8 cellular contexts compared by ENCODE assay signal in genomic region chr21:36429672-36430546, GRCh38. TPM values are rescaled to one million over a fixed set of nuclear protein-coding genes. Genes with fewer than 3 reads are reported as not detected.
DNase-seq lines count a peak whose midpoint lies in the region; ATAC-seq lines count a peak whose summit lies in the region.

No MANE protein-coding gene starts in this region.

- H3K4me1 Mint-ChIP-seq in naive thymus-derived CD8-positive, alpha-beta T cell, result peaks cover 2 to 28% (median 13%) of the 10 kb centered on the region in 4 donors

- H3K4me3 Mint-ChIP-seq in naive thymus-derived CD8-positive, alpha-beta T cell, result peak overlapping the region; percentile 66 to 86 (median 80)

- no peaks in the 10 kb centered on the region for H3K9me3 Mint-ChIP-seq in naive thymus-derived CD8-positive, alpha-beta T cell

- H3K27ac Mint-ChIP-seq in naive thymus-derived CD8-positive, alpha-beta T cell, result peak overlapping the region in 8 of 10 donors; percentile 6 to 97 (median 50)

- ATAC-seq in HG02885 (IDR thresholded peaks at IDR 0.05; ENCODE audit: poor library complexity, unreplicated experiment), result peak; percentile 92
- ATAC-seq in naive thymus-derived CD8-positive, alpha-beta T cell, result peak; percentile 89 to 96

- H3K27ac ChIP-seq in epithelial cell of prostate, result peak overlapping the region; percentile 94

- peaks cover 14 to 42% (median 22%) of the 10 kb centered on the region in 5 donors for H3K27me3 Mint-ChIP-seq in naive thymus-derived CD8-positive, alpha-beta T cell

- DNase-seq in NCI-H2227 (lab: John Stamatoyannopoulos, UW; ENCODE audit: unreplicated experiment), result peak; percentile 28
- DNase-seq in NCI-H2227 treated with DMSO at 0.1 percent for 48 hours (lab: John Stamatoyannopoulos, UW), result no peak
- DNase-seq in NCI-H69 (lab: John Stamatoyannopoulos, UW), result peak; percentile 61
- peak; percentile 48 for DNase-seq in activated CD8-positive, alpha-beta memory T cell treated with anti-CD3 and anti-CD28 coated beads, Interleukin-2, amount 50 U/mL, for 24 hours (ENCODE audit: extremely low read depth)
- peak; percentile 99 for DNase-seq in epithelial cell of prostate (ENCODE audit: low read depth, low spot score)
- peak in 9 of 10 donors; percentile 9 to 73 (median 30) for DNase-seq in naive thymus-derived CD8-positive, alpha-beta T cell
- peak; percentile 59 for DNase-seq in stimulated activated naive CD4-positive, alpha-beta T cell treated with Interleukin-2 at 50 U/mL for 16 hours (lab: John Stamatoyannopoulos, UW)

- POLR2A ChIA-PET in naive thymus-derived CD8-positive, alpha-beta T cell (lab: Charles Lee), result interaction anchor here (0.7 kb wide), 1 partner anchor 378 kb away, joined by 4 read pairs; no protein-coding TSS in a partner anchor

- no peaks in the 10 kb centered on the region for H3K36me3 Mint-ChIP-seq in naive thymus-derived CD8-positive, alpha-beta T cell

RNA-seq across cellular contexts. Expression of gene CHAF1B, which starts 44.7 kb away (rescaled TPM):
- 1 to 10 TPM; 1.8 to 2.6 TPM for total RNA-seq in naive thymus-derived CD8-positive, alpha-beta T cell
- polyA plus RNA-seq in naive thymus-derived CD8-positive, alpha-beta T cell, result 1 to 10 TPM in 1 of 3 donors, under 1 TPM in 2; 0.65 to 1.1 (median 0.74) TPM

RNA-seq across cellular contexts. Expression of gene CLDN14, which starts 50.0 kb away (rescaled TPM):
- total RNA-seq in naive thymus-derived CD8-positive, alpha-beta T cell, result not detected
- polyA plus RNA-seq in naive thymus-derived CD8-positive, alpha-beta T cell, result not detected
